Comparison of ENCODE assay signal across 8 cellular contexts in the genomic region with DNA sequence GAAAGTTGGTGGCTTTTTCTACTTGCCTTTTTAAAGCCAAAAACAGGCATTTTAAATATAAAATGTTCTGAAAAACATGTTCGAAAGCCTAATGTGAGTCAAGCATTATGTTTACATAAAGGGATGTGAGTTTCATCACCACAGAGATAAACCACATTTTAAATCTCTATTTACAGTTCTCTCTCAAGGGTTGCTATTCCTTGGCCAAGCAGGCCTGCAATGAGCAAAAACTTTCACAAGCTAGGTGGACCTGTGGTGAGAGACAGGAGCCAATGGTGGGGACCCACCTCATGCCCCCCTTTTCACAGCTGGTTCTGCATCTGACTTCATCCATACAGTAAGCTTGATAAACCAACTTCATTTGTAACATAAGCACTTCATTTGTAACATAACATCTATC.
A peak's percentile ranks its signal among the peaks of the same experiment; 100 is the strongest.
DNase-seq lines count a peak whose midpoint lies in the region; ATAC-seq and TF ChIP-seq lines count a peak whose summit lies in the region.

No MANE protein-coding gene starts in this region.

- H3F3A ChIP-seq in smooth muscle cell (ENCODE audit: low read depth), result peaks cover 4% of the 10 kb centered on the region

- ATAC-seq in DND-41 (ENCODE audit: insufficient read depth, low read depth), result peak; percentile 42
- ATAC-seq in GM19463 (IDR thresholded peaks at IDR 0.05; ENCODE audit: unreplicated experiment), result peak; percentile 68
- ATAC-seq in HG03442 (IDR thresholded peaks at IDR 0.05; ENCODE audit: unreplicated experiment), result peak; percentile 77
- peak; percentile 83 for ATAC-seq in activated naive CD8-positive, alpha-beta T cell treated with anti-CD3 and anti-CD28 coated beads, Interleukin-2, amount 50 U/mL, for 24 hours

- H3K27me3 ChIP-seq in DND-41 (ENCODE audit: insufficient read depth, low read length, poor library complexity) (no peaks in the 10 kb centered on the region), smooth muscle cell (ENCODE audit: low read depth) (no peaks in the 10 kb centered on the region), H7 (ENCODE audit: control insufficient read depth, insufficient read depth, low read length) (no peaks in the 10 kb centered on the region)

- no peak overlapping the region for H3K9ac ChIP-seq in DND-41 (ENCODE audit: low read depth, low read length)
- H3K9ac ChIP-seq in smooth muscle cell (ENCODE audit: low read depth), result no peak overlapping the region

- no peaks in the 10 kb centered on the region for H3K27me3 Mint-ChIP-seq in activated naive CD8-positive, alpha-beta T cell treated with anti-CD3 and anti-CD28 coated beads, Interleukin-2, amount 50 U/mL, for 24 hours

- DNase-seq in DND-41 (no peak), smooth muscle cell (lab: John Stamatoyannopoulos, UW; ENCODE audit: unreplicated experiment) (no peak), NCI-H82 (lab: John Stamatoyannopoulos, UW) (no peak), H7 (no peak), RKO (ENCODE audit: low spot score) (no peak)
- peak; percentile 17 for DNase-seq in activated naive CD8-positive, alpha-beta T cell treated with anti-CD3 and anti-CD28 coated beads, Interleukin-2, amount 50 U/mL, for 24 hours

- H2AFZ ChIP-seq in DND-41 (ENCODE audit: low read depth, low read length) (no peak overlapping the region), smooth muscle cell (ENCODE audit: low read depth) (no peak overlapping the region)

- H3K4me3 ChIP-seq in DND-41 (ENCODE audit: low read depth in 1 of 2, low read length in 2 of 2) (no peak overlapping the region), smooth muscle cell (no peak overlapping the region), H7 (ENCODE audit: insufficient read depth, low read depth, low read length) (no peak overlapping the region)

- H3K9me3 ChIP-seq in DND-41 (ENCODE audit: insufficient read depth, low read length, severe bottlenecking) (no peaks in the 10 kb centered on the region), smooth muscle cell (replicated peaks; ENCODE audit: low read depth) (no peaks in the 10 kb centered on the region)

- H3K36me3 ChIP-seq in DND-41 (ENCODE audit: insufficient read depth, low read length), result peaks cover 10% of the 10 kb centered on the region; the same call in 1 of the 2 replicates
- no peaks in the 10 kb centered on the region for H3K36me3 ChIP-seq in smooth muscle cell (ENCODE audit: low read depth)
- H3K36me3 ChIP-seq in H7 (replicated peaks; ENCODE audit: control insufficient read depth, insufficient read depth, low read length), result no peaks in the 10 kb centered on the region

- peaks cover 68% of the 10 kb centered on the region for H3K4me1 Mint-ChIP-seq in activated naive CD8-positive, alpha-beta T cell treated with anti-CD3 and anti-CD28 coated beads, Interleukin-2, amount 50 U/mL, for 24 hours

- no peaks in the 10 kb centered on the region; the same call in 1 of the 2 replicates for H3K4me1 ChIP-seq in DND-41 (ENCODE audit: insufficient read depth, low read length)
- peaks cover 15% of the 10 kb centered on the region for H3K4me1 ChIP-seq in smooth muscle cell (ENCODE audit: low read depth)

- no peak overlapping the region for H3K4me3 Mint-ChIP-seq in activated naive CD8-positive, alpha-beta T cell treated with anti-CD3 and anti-CD28 coated beads, Interleukin-2, amount 50 U/mL, for 24 hours

- no peaks in the 10 kb centered on the region for H3K9me3 Mint-ChIP-seq in activated naive CD8-positive, alpha-beta T cell treated with anti-CD3 and anti-CD28 coated beads, Interleukin-2, amount 50 U/mL, for 24 hours

- WGBS in smooth muscle cell (ENCODE audit: low lambda C conversion rate), result 24% methylated on average over 1 of the region's 1 CpG

- peaks cover 12% of the 10 kb centered on the region for H3K36me3 Mint-ChIP-seq in activated naive CD8-positive, alpha-beta T cell treated with anti-CD3 and anti-CD28 coated beads, Interleukin-2, amount 50 U/mL, for 24 hours (ENCODE audit: low read depth)

- no peak overlapping the region for H3K4me2 ChIP-seq in DND-41 (ENCODE audit: insufficient read depth, low read length)
- peak overlapping the region; percentile 62 for H3K4me2 ChIP-seq in smooth muscle cell

- no peak overlapping the region for H3K27ac ChIP-seq in DND-41 (ENCODE audit: low read length)
- peak overlapping the region; percentile 84 for H3K27ac ChIP-seq in smooth muscle cell (ENCODE audit: low read depth)

- H3K79me2 ChIP-seq in DND-41 (ENCODE audit: insufficient read depth, low read length), result peaks cover 98% of the 10 kb centered on the region
- peaks cover 99% of the 10 kb centered on the region for H3K79me2 ChIP-seq in smooth muscle cell (ENCODE audit: low read depth)

- TF ChIP-seq CTCF in DND-41 (IDR thresholded peaks at IDR 0.05; ENCODE audit: borderline replicate concordance, extremely low read depth, low read length, poor library complexity, severe bottlenecking) (no peak), smooth muscle cell (IDR thresholded peaks at IDR 0.05; ENCODE audit: borderline replicate concordance, insufficient read depth, poor library complexity, severe bottlenecking) (no peak)

- peak overlapping the region; percentile 3 for H3K27ac Mint-ChIP-seq in activated naive CD8-positive, alpha-beta T cell treated with anti-CD3 and anti-CD28 coated beads, Interleukin-2, amount 50 U/mL, for 24 hours

- H4K20me1 ChIP-seq in DND-41 (ENCODE audit: insufficient read depth, low read length) (peaks cover 50% of the 10 kb centered on the region), smooth muscle cell (ENCODE audit: low read depth) (peaks cover 69% of the 10 kb centered on the region)
